In the genomic region with DNA sequence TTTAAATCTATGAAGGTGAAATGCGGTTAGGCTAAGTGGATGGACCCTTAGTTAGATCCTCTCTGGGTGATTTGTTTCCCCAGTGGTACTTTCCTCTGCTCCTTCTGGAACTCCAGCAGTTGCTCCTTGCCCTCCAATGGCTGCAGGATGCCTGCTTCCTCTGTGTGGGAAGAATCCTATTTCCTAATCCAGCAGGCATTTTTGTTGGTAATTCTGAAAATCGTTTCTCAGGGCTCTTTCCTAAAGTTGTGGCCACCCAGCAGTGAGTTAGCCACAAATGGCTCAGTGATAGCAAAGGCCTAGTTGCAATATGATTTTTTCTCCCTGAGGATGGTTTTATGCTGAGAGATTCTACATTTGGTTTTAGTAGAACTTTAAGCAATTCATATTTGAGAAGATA, we compare ENCODE assay signal across 1 cellular context.
TF ChIP-seq lines count a peak whose summit lies in the region.

No MANE protein-coding gene starts in this region.

TF ChIP-seq in IMR-90, 13 proteins besides CTCF, POLR2A, EP300 and RAD21:
- TF ChIP-seq NFE2L2 (IDR thresholded peaks at IDR 0.05; ENCODE audit: low read depth, low read length) (no peak), CEBPB (IDR thresholded peaks at IDR 0.05; ENCODE audit: low read depth, low read length) (0 out of 2 replicates have a peak, but pooled peaks have one; percentile 2)
